Comparison of ENCODE assay signal across 18 cellular contexts in genomic region chr18:62438876-62439275, GRCh38.
"Had no signal": no experiment of that assay in that cellular context is flagged by ENCODE, and none has a peak within 500 bp of the region (broad histone marks: within the 10 kb centered on the region; RNA-seq: fewer than 3 reads in every experiment).

No MANE protein-coding gene starts in this region.

- H3K27me3 ChIP-seq: heart right ventricle, right atrium auricular region, testis, transverse colon had no signal

- H3K27ac ChIP-seq: testis had no signal

- FAIRE-seq: endometrium, frontal cortex had no signal

- H3K4me1 Mint-ChIP-seq: stimulated activated effector memory CD8-positive, alpha-beta T cell treated with anti-CD3 and anti-CD28 coated beads, Interleukin-12 subunit alpha, Interleukin-12 subunit beta, amount 100 ng/mL, for 72 hours had no signal

- H3K36me3 Mint-ChIP-seq: naive thymus-derived CD4-positive, alpha-beta T cell; stimulated activated effector memory CD8-positive, alpha-beta T cell treated with anti-CD3 and anti-CD28 coated beads, Interleukin-12 subunit alpha, Interleukin-12 subunit beta, amount 100 ng/mL, for 72 hours had no signal

- H3K4me2 ChIP-seq: smooth muscle cell had no signal

- H3K27ac Mint-ChIP-seq: naive thymus-derived CD4-positive, alpha-beta T cell; nephron progenitor cell; stimulated activated effector memory CD8-positive, alpha-beta T cell treated with anti-CD3 and anti-CD28 coated beads, Interleukin-12 subunit alpha, Interleukin-12 subunit beta, amount 100 ng/mL, for 72 hours had no signal

- DNase-seq: effector memory CD4-positive, alpha-beta T cell; heart right ventricle; hypothalamus; islet precursor cell; left ventricle myocardium superior; mesendoderm; naive thymus-derived CD4-positive, alpha-beta T cell; nephron progenitor cell; stimulated activated CD4-positive, alpha-beta T cell treated with anti-CD3 and anti-CD28 coated beads, Interleukin-4, amount 100 ng/mL, for 1 hour; stimulated activated CD8-positive, alpha-beta memory T cell treated with anti-CD3 and anti-CD28 coated beads, Interleukin-4, amount 100 ng/mL, for 48 hours; stimulated activated naive CD8-positive, alpha-beta T cell treated with anti-CD3 and anti-CD28 coated beads, Interleukin-15, Interleukin-2, amounts not matched to agents 100 U/mL and 50 U/mL, for 24 hours; testis; transverse colon had no signal

- ATAC-seq: heart right ventricle; left ventricle myocardium superior; naive thymus-derived CD4-positive, alpha-beta T cell; stimulated activated effector memory CD8-positive, alpha-beta T cell treated with anti-CD3 and anti-CD28 coated beads, Interleukin-12 subunit alpha, Interleukin-12 subunit beta, amount 100 ng/mL, for 72 hours; stimulated activated naive CD8-positive, alpha-beta T cell treated with anti-CD3 and anti-CD28 coated beads, Interleukin-15, Interleukin-2, amounts not matched to agents 100 U/mL and 50 U/mL, for 24 hours had no signal

- H3K4me3 Mint-ChIP-seq: naive thymus-derived CD4-positive, alpha-beta T cell; nephron progenitor cell; stimulated activated effector memory CD8-positive, alpha-beta T cell treated with anti-CD3 and anti-CD28 coated beads, Interleukin-12 subunit alpha, Interleukin-12 subunit beta, amount 100 ng/mL, for 72 hours had no signal

- H3K4me3 ChIP-seq: heart right ventricle, right atrium auricular region, smooth muscle cell, testis, transverse colon had no signal

- H3K9me3 Mint-ChIP-seq: nephron progenitor cell; stimulated activated effector memory CD8-positive, alpha-beta T cell treated with anti-CD3 and anti-CD28 coated beads, Interleukin-12 subunit alpha, Interleukin-12 subunit beta, amount 100 ng/mL, for 72 hours had no signal

- H3K9me3 ChIP-seq: right atrium auricular region, testis, transverse colon had no signal

- H3K36me3 ChIP-seq: heart right ventricle, right atrium auricular region, transverse colon had no signal
